In genomic region chr5:17217421-17218352, GRCh38 we compare ENCODE assay signal across 9 cellular contexts. TPM values are rescaled to one million over a fixed set of nuclear protein-coding genes. Genes with fewer than 3 reads are reported as not detected.
DNase-seq lines count a peak whose midpoint lies in the region; ATAC-seq and TF ChIP-seq lines count a peak whose summit lies in the region.
"Had no signal": no experiment of that assay in that cellular context is flagged by ENCODE, and none has a peak within 500 bp of the region (broad histone marks: within the 10 kb centered on the region; RNA-seq: fewer than 3 reads in every experiment).

A gene with protein sequence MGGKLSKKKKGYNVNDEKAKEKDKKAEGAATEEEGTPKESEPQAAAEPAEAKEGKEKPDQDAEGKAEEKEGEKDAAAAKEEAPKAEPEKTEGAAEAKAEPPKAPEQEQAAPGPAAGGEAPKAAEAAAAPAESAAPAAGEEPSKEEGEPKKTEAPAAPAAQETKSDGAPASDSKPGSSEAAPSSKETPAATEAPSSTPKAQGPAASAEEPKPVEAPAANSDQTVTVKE (plus strand): TSS chr5:17217631. CDS start chr5:17275217, 57,586 bp downstream.

- H3K36me3 Mint-ChIP-seq in IgD-negative memory B cell (no peaks in the 10 kb centered on the region), chondrocyte (ENCODE audit: low read depth) (peaks cover 3% of the 10 kb centered on the region)

- H3K4me3 Mint-ChIP-seq in IgD-negative memory B cell: peak within 1 kb of the TSS; percentile 93 to 99 (median 94)
- H3K4me3 Mint-ChIP-seq in chondrocyte (ENCODE audit: unreplicated experiment): peak within 1 kb of the TSS; percentile 96

- H3K4me1 Mint-ChIP-seq in IgD-negative memory B cell (peaks cover 34 to 51% (median 47%) of the 10 kb centered on the region in 3 donors), chondrocyte (ENCODE audit: low read depth) (peaks cover 52% of the 10 kb centered on the region)

- peak; percentile 18 for TF ChIP-seq CTCF in chondrocyte (IDR thresholded peaks at IDR 0.05)

- H3K9me3 Mint-ChIP-seq in IgD-negative memory B cell (no peaks in the 10 kb centered on the region), chondrocyte (ENCODE audit: low read depth) (no peaks in the 10 kb centered on the region)
- H3K9me3 Mint-ChIP-seq: activated naive CD4-positive, alpha-beta T cell treated with anti-CD3 and anti-CD28 coated beads, Interleukin-2, amount 50 U/mL, for 72 hours had no signal

- H3K27ac Mint-ChIP-seq in IgD-negative memory B cell: peak within 1 kb of the TSS; percentile 91 to 98 (median 96)
- H3K27ac Mint-ChIP-seq in chondrocyte (ENCODE audit: unreplicated experiment): peak within 1 kb of the TSS; percentile 95
- H3K27ac Mint-ChIP-seq: activated naive CD4-positive, alpha-beta T cell treated with anti-CD3 and anti-CD28 coated beads, Interleukin-2, amount 50 U/mL, for 72 hours had no signal

- ATAC-seq in GM21526 (IDR thresholded peaks at IDR 0.05; ENCODE audit: low FRiP score, unreplicated experiment) (peak; percentile 30), HG02938 (IDR thresholded peaks at IDR 0.05; ENCODE audit: unreplicated experiment) (no peak)

- H3K27me3 Mint-ChIP-seq in IgD-negative memory B cell (peaks cover 2% of the 10 kb centered on the region), chondrocyte (ENCODE audit: low read depth) (no peaks in the 10 kb centered on the region)

- peak; percentile 83 for DNase-seq in EL
- DNase-seq in SKM-1 treated with dmso at 0.1 percent for 144 hours (lab: John Stamatoyannopoulos, UW; ENCODE audit: unreplicated experiment): peak; percentile 79
- peak; percentile 96 for DNase-seq in chondrocyte (ENCODE audit: low spot score)
- peak; percentile 58 for DNase-seq in kidney glomerular epithelial cell (lab: John Stamatoyannopoulos, UW)
- DNase-seq in stimulated activated CD4-positive, alpha-beta T cell treated with anti-CD3 and anti-CD28 coated beads, Interleukin-1b, Interleukin-23, amount 100 ng/mL, for 4 hours (ENCODE audit: low read depth in 2 of 2): peak; percentile 21 to 32

RNA-seq across cellular contexts. Expression of the gene that starts here (rescaled TPM):
- 149 TPM for polyA plus RNA-seq in IgD-negative memory B cell
- 181 to 189 TPM (median 182 TPM) in 3 replicates for total RNA-seq in chondrocyte

Comparison
In these comparisons a context has a peak if more than half of its experiments do, and no peak if none do; other contexts are left out.
1. DNase-seq: peak in every context shown above with its lines; median percentile 96 in chondrocyte; 83 in EL; 79 in SKM-1 treated with dmso at 0.1 percent for 144 hours; 58 in kidney glomerular epithelial cell; 26 in stimulated activated CD4-positive, alpha-beta T cell treated with anti-CD3 and anti-CD28 coated beads, Interleukin-1b, Interleukin-23, amount 100 ng/mL, for 4 hours.